8 cellular contexts compared by ENCODE assay signal in the genomic region with DNA sequence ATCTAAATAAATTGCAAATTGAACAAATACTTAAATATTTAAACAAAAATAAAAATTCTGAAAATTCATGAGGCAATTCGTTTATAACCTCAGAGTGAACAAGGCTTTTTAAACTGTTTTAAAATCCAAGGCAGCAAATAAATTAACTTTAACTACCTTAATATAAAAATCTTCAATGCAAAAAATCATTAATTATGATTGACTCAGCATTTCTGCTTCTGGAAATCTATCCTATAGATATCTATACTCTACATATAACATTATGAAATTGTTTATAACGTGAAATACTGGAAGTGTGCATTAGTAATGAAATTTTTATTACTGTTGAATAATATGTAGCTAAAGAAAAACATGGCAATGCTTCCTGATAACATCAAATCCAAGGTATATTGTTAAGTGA.
"Had no signal": no experiment of that assay in that cellular context is flagged by ENCODE, and none has a peak within 500 bp of the region (broad histone marks: within the 10 kb centered on the region; RNA-seq: fewer than 3 reads in every experiment).

No MANE protein-coding gene starts in this region.

- H2AFZ ChIP-seq: GM23338 had no signal

- ATAC-seq: GM23338 had no signal

- H3K9ac ChIP-seq: KMS-11 had no signal

- H3K4me2 ChIP-seq: GM23338, KMS-11 had no signal

- H3K4me3 ChIP-seq: GM23338 had no signal

- FAIRE-seq: H1, H54, HTR-8/SVneo had no signal

- H3K27ac ChIP-seq: KMS-11 had no signal

- DNase-seq: H9, HCEC 1CT, KBM-7 had no signal
